ENCODE assay signal across 18 cellular contexts in genomic region chr2:196333397-196333796, GRCh38.
DNase-seq lines count a peak whose midpoint lies in the region; ATAC-seq and TF ChIP-seq lines count a peak whose summit lies in the region.
"Had no signal": no experiment of that assay in that cellular context is flagged by ENCODE, and none has a peak within 500 bp of the region (broad histone marks: within the 10 kb centered on the region; RNA-seq: fewer than 3 reads in every experiment).

No MANE protein-coding gene starts in this region.

- H3K27me3 Mint-ChIP-seq in activated CD4-positive, alpha-beta T cell treated with anti-CD3 and anti-CD28 coated beads for 36 hours, result no peaks in the 10 kb centered on the region
- no peaks in the 10 kb centered on the region for H3K27me3 Mint-ChIP-seq in activated T-helper 17 cell treated with anti-CD3 and anti-CD28 coated beads, Interleukin-2, amount 50 U/mL, for 72 hours
- no peaks in the 10 kb centered on the region for H3K27me3 Mint-ChIP-seq in stimulated activated naive B cell treated with anti-CD40 and anti-IgM and Interleukin-4, amounts not matched to agents 10 μg/mL and 1 μg/mL and 100 μg/mL, for 72 hours
- H3K27me3 Mint-ChIP-seq in HFFc6 (ENCODE audit: insufficient read depth), result no peaks in the 10 kb centered on the region; the same call in 1 of the 2 replicates

- H4K8ac ChIP-seq in IMR-90 (ENCODE audit: low read depth in 2 of 2, low read length in 2 of 2), result peak overlapping the region in 1 of 2 experiments; percentile 52; a peak in 1 of 4 replicates

- H3K36me3 ChIP-seq in IMR-90 (ENCODE audit: control insufficient read depth, insufficient read depth, low read length) (no peaks in the 10 kb centered on the region), Peyer's patch (no peaks in the 10 kb centered on the region)
- H3K36me3 ChIP-seq: BLaER1 had no signal

- in situ Hi-C loops in IMR-90 (cut with MboI; ENCODE audit: low sequenced_read_pairs), result loop anchor here (10.0 to 25.0 kb wide), 2 partner anchors 159 to 671 kb away; partner anchors contain the start of genes SLC39A10 and STK17B

- H4K91ac ChIP-seq in IMR-90 (ENCODE audit: insufficient read depth, low read depth, low read length), result no peak overlapping the region

- no peaks in the 10 kb centered on the region for H3K36me3 Mint-ChIP-seq in activated CD4-positive, alpha-beta T cell treated with anti-CD3 and anti-CD28 coated beads for 36 hours (ENCODE audit: low read depth)
- no peaks in the 10 kb centered on the region for H3K36me3 Mint-ChIP-seq in activated T-helper 17 cell treated with anti-CD3 and anti-CD28 coated beads, Interleukin-2, amount 50 U/mL, for 72 hours (ENCODE audit: low read depth)
- H3K36me3 Mint-ChIP-seq in stimulated activated naive B cell treated with anti-CD40 and anti-IgM and Interleukin-4, amounts not matched to agents 10 μg/mL and 1 μg/mL and 100 μg/mL, for 72 hours, result no peaks in the 10 kb centered on the region
- no peaks in the 10 kb centered on the region for H3K36me3 Mint-ChIP-seq in HFFc6 (ENCODE audit: low read depth)
- H3K36me3 Mint-ChIP-seq: CD14-positive monocyte; CD4-positive, alpha-beta memory T cell had no signal

- H3K4me1 ChIP-seq in IMR-90 (ENCODE audit: control insufficient read depth, insufficient read depth, low read length) (peaks cover 30% of the 10 kb centered on the region), Peyer's patch (no peaks in the 10 kb centered on the region)
- H3K4me1 ChIP-seq: BLaER1 had no signal

- TF ChIP-seq POLR2A in IMR-90 (IDR thresholded peaks at IDR 0.05; ENCODE audit: low read depth, low read length) (no peak), Peyer's patch (IDR thresholded peaks at IDR 0.05) (no peak), GM18505 (IDR thresholded peaks at IDR 0.05; ENCODE audit: borderline replicate concordance, extremely low read depth, insufficient read depth, insufficient read length) (no peak)

- no peak overlapping the region; the same call in 1 of the 2 replicates for H3K14ac ChIP-seq in IMR-90 (replicated peaks; ENCODE audit: low read depth, low read length)

- H2BK5ac ChIP-seq in IMR-90 (ENCODE audit: low read depth, low read length, poor library complexity, severe bottlenecking), result peak overlapping the region; percentile 84

- peaks cover 9% of the 10 kb centered on the region for H3K4me1 Mint-ChIP-seq in activated CD4-positive, alpha-beta T cell treated with anti-CD3 and anti-CD28 coated beads for 36 hours
- H3K4me1 Mint-ChIP-seq in activated T-helper 17 cell treated with anti-CD3 and anti-CD28 coated beads, Interleukin-2, amount 50 U/mL, for 72 hours, result no peaks in the 10 kb centered on the region
- peaks cover 8 to 28% of the 10 kb centered on the region in 2 donors for H3K4me1 Mint-ChIP-seq in stimulated activated naive B cell treated with anti-CD40 and anti-IgM and Interleukin-4, amounts not matched to agents 10 μg/mL and 1 μg/mL and 100 μg/mL, for 72 hours
- peaks cover 65% of the 10 kb centered on the region for H3K4me1 Mint-ChIP-seq in HFFc6 (ENCODE audit: low read depth)

- H3K27ac Mint-ChIP-seq in activated CD4-positive, alpha-beta T cell treated with anti-CD3 and anti-CD28 coated beads for 36 hours, result no peak overlapping the region
- no peak overlapping the region for H3K27ac Mint-ChIP-seq in activated T-helper 17 cell treated with anti-CD3 and anti-CD28 coated beads, Interleukin-2, amount 50 U/mL, for 72 hours
- no peak overlapping the region for H3K27ac Mint-ChIP-seq in stimulated activated naive B cell treated with anti-CD40 and anti-IgM and Interleukin-4, amounts not matched to agents 10 μg/mL and 1 μg/mL and 100 μg/mL, for 72 hours
- H3K27ac Mint-ChIP-seq in HFFc6, result no peak overlapping the region
- H3K27ac Mint-ChIP-seq: CD14-positive monocyte had no signal

- POLR2A ChIA-PET in activated CD4-positive, alpha-beta T cell treated with anti-CD3 and anti-CD28 coated beads for 36 hours (lab: Charles Lee), result no interaction called here
- POLR2A ChIA-PET in IMR-90 (lab: Charles Lee; ENCODE audit: unreplicated experiment), result no interaction called here

- H3K4ac ChIP-seq in IMR-90 (ENCODE audit: low read depth, low read length), result no peak overlapping the region

- no peak overlapping the region for H2AK5ac ChIP-seq in IMR-90 (ENCODE audit: low read depth, low read length)

- peak overlapping the region; percentile 27 for H2BK20ac ChIP-seq in IMR-90 (ENCODE audit: low read depth, low read length)

- H3K79me1 ChIP-seq in IMR-90 (ENCODE audit: low read depth in 1 of 2, low read length in 2 of 2), result peaks cover 0 to 7% of the 10 kb centered on the region in 2 experiments; a peak in 2 of 4 replicates

- peak overlapping the region; percentile 60; the same call in 2 of the 3 replicates for H2BK15ac ChIP-seq in IMR-90 (ENCODE audit: low read depth, low read length)

- H3K9me1 ChIP-seq in IMR-90 (ENCODE audit: insufficient read depth, low read length), result peaks cover 17% of the 10 kb centered on the region

- H2AK9ac ChIP-seq in IMR-90 (replicated peaks; ENCODE audit: low read depth, low read length, poor library complexity), result no peak overlapping the region

- H3K9me3 Mint-ChIP-seq in activated CD4-positive, alpha-beta T cell treated with anti-CD3 and anti-CD28 coated beads for 36 hours (ENCODE audit: low read depth), result no peaks in the 10 kb centered on the region
- no peaks in the 10 kb centered on the region for H3K9me3 Mint-ChIP-seq in activated T-helper 17 cell treated with anti-CD3 and anti-CD28 coated beads, Interleukin-2, amount 50 U/mL, for 72 hours
- no peaks in the 10 kb centered on the region for H3K9me3 Mint-ChIP-seq in stimulated activated naive B cell treated with anti-CD40 and anti-IgM and Interleukin-4, amounts not matched to agents 10 μg/mL and 1 μg/mL and 100 μg/mL, for 72 hours
- no peaks in the 10 kb centered on the region for H3K9me3 Mint-ChIP-seq in HFFc6
- H3K9me3 Mint-ChIP-seq: CD14-positive monocyte; CD4-positive, alpha-beta memory T cell had no signal

- TF ChIP-seq CTCF in IMR-90 (conservative IDR thresholded peaks at IDR 0.05; ENCODE audit: low read depth, low read length) (no peak), HFFc6 (IDR thresholded peaks at IDR 0.05) (no peak), Peyer's patch (IDR thresholded peaks at IDR 0.05) (no peak)

- H3K23ac ChIP-seq in IMR-90 (ENCODE audit: low read depth, low read length), result 0 out of 2 replicates have a peak overlapping the region, but pooled peaks have one; percentile 72

- H3K9me3 ChIP-seq in IMR-90 (ENCODE audit: control insufficient read depth, insufficient read depth, low read length) (no peaks in the 10 kb centered on the region), Peyer's patch (no peaks in the 10 kb centered on the region)
- H3K9me3 ChIP-seq: BLaER1 had no signal

- CTCF ChIA-PET in activated CD4-positive, alpha-beta T cell treated with anti-CD3 and anti-CD28 coated beads for 36 hours (lab: Charles Lee), result no interaction called here
- CTCF ChIA-PET in IMR-90 (lab: Yijun Ruan, JAX), result interaction anchor here (1.7 kb wide), 1 partner anchor 255 kb away, joined by 3 read pairs; no protein-coding TSS in a partner anchor

- peak; percentile 78 for ATAC-seq in activated CD4-positive, alpha-beta T cell treated with anti-CD3 and anti-CD28 coated beads for 36 hours
- no peak for ATAC-seq in IMR-90 (ENCODE audit: low read depth)
- ATAC-seq in activated T-helper 17 cell treated with anti-CD3 and anti-CD28 coated beads, Interleukin-2, amount 50 U/mL, for 72 hours (replicated peaks), result peak; percentile 86
- ATAC-seq in stimulated activated naive B cell treated with anti-CD40 and anti-IgM and Interleukin-4, amounts not matched to agents 10 μg/mL and 1 μg/mL and 100 μg/mL, for 72 hours (replicated peaks), result peak; percentile 49 to 57
- no peak for ATAC-seq in GM18505 (IDR thresholded peaks at IDR 0.05; ENCODE audit: unreplicated experiment)
- ATAC-seq: HCT116 had no signal

- H3K27ac ChIP-seq in IMR-90 (ENCODE audit: insufficient read depth, low read length) (no peak overlapping the region), Peyer's patch (no peak overlapping the region)
- H3K27ac ChIP-seq: BLaER1 had no signal

- H3K4me3 ChIP-seq in IMR-90 (ENCODE audit: insufficient read depth, low read depth, low read length) (no peak overlapping the region), Peyer's patch (no peak overlapping the region)
- H3K4me3 ChIP-seq: BLaER1 had no signal

- DNase-seq in activated CD4-positive, alpha-beta T cell treated with anti-CD3 and anti-CD28 coated beads for 36 hours, result no peak
- no peak for DNase-seq in activated CD4-positive, alpha-beta T cell treated with anti-CD3 and anti-CD28 coated beads for 1 hour
- DNase-seq in IMR-90 (peak; percentile 15), HFFc6 (no peak), Peyer's patch (no peak)
- no peak for DNase-seq in stimulated activated naive B cell treated with anti-CD40 and anti-IgM and Interleukin-4, amounts not matched to agents 10 μg/mL and 1 μg/mL and 100 μg/mL, for 72 hours
- DNase-seq: 8988T; CD4-positive, alpha-beta memory T cell; DMS153; DMS79; GDM1; GOT3; H7 had no signal

- H2BK120ac ChIP-seq in IMR-90 (ENCODE audit: low read depth, low read length), result peak overlapping the region; percentile 87

- no TSS peak for BruUV-seq in IMR-90 (replicated peaks; lab: Mats Ljungman, UMichigan)

- H3K9ac ChIP-seq in IMR-90 (ENCODE audit: low read depth, low read length), result no peak overlapping the region
- H3K9ac ChIP-seq: BLaER1 had no signal

- H3K4me3 Mint-ChIP-seq in activated CD4-positive, alpha-beta T cell treated with anti-CD3 and anti-CD28 coated beads for 36 hours, result no peak overlapping the region
- H3K4me3 Mint-ChIP-seq in activated T-helper 17 cell treated with anti-CD3 and anti-CD28 coated beads, Interleukin-2, amount 50 U/mL, for 72 hours, result no peak overlapping the region
- no peak overlapping the region for H3K4me3 Mint-ChIP-seq in stimulated activated naive B cell treated with anti-CD40 and anti-IgM and Interleukin-4, amounts not matched to agents 10 μg/mL and 1 μg/mL and 100 μg/mL, for 72 hours
- no peak overlapping the region for H3K4me3 Mint-ChIP-seq in HFFc6
- H3K4me3 Mint-ChIP-seq: CD14-positive monocyte; CD4-positive, alpha-beta memory T cell had no signal

- no peak overlapping the region for H2AFZ ChIP-seq in IMR-90 (replicated peaks; ENCODE audit: low read length, poor library complexity)

- no peak overlapping the region for H3K4me2 ChIP-seq in IMR-90 (ENCODE audit: low read depth, low read length)
- H3K4me2 ChIP-seq: BLaER1 had no signal

- H3K56ac ChIP-seq in IMR-90 (ENCODE audit: extremely low read depth, insufficient read depth, low read length), result no peak overlapping the region

- H3K18ac ChIP-seq in IMR-90 (ENCODE audit: low read depth, low read length), result peak overlapping the region; percentile 76; the same call in 1 of the 2 replicates

- H4K20me1 ChIP-seq in IMR-90 (ENCODE audit: insufficient read depth, low read length), result no peaks in the 10 kb centered on the region
- H4K20me1 ChIP-seq: BLaER1 had no signal

- no peak for TF ChIP-seq RAD21 in IMR-90 (IDR thresholded peaks at IDR 0.05; ENCODE audit: low read length)

- no peaks in the 10 kb centered on the region for H3K27me3 ChIP-seq in IMR-90 (ENCODE audit: control insufficient read depth, insufficient read depth, low read length)
- H3K27me3 ChIP-seq in Peyer's patch, result no peaks in the 10 kb centered on the region
- H3K27me3 ChIP-seq: BLaER1 had no signal

- dilution Hi-C loops in IMR-90 (cut with HindIII; ENCODE audit: low sequenced_read_pairs, unreplicated experiment), result no loop called here

- intact Hi-C loops in activated CD4-positive, alpha-beta T cell treated with anti-CD3 and anti-CD28 coated beads for 36 hours (cut with DNase I, micrococcal nuclease), result loop anchor here (1.0 to 10.0 kb wide), 3 partner anchors 35 to 669 kb away; no protein-coding TSS in a partner anchor
- intact Hi-C loops in IMR-90 (cut with micrococcal nuclease), result loop anchor here (1.0 to 10.0 kb wide), 2 partner anchors 9 to 59 kb away; no protein-coding TSS in a partner anchor

- no peak overlapping the region for H4K5ac ChIP-seq in IMR-90 (ENCODE audit: low read depth, low read length)

Comparison
In these comparisons a context has a peak if more than half of its experiments do, and no peak if none do; other contexts are left out.
1. ATAC-seq: peak in activated CD4-positive, alpha-beta T cell treated with anti-CD3 and anti-CD28 coated beads for 36 hours (single experiment), activated T-helper 17 cell treated with anti-CD3 and anti-CD28 coated beads, Interleukin-2, amount 50 U/mL, for 72 hours (single experiment) and stimulated activated naive B cell treated with anti-CD40 and anti-IgM and Interleukin-4, amounts not matched to agents 10 μg/mL and 1 μg/mL and 100 μg/mL, for 72 hours (2 of 2); none in IMR-90 (single experiment) and GM18505 (single experiment).